ENCODE assay signal across 1 cellular context in genomic region chr13:29508130-29508873, GRCh38.
TF ChIP-seq lines count a peak whose summit lies in the region.

No MANE protein-coding gene starts in this region.

TF ChIP-seq in K562, 482 proteins besides CTCF, POLR2A, EP300 and RAD21 (continued from another document):
- TF ChIP-seq NFATC3 (IDR thresholded peaks at IDR 0.05) = no peak
- TF ChIP-seq ZNF212 (CRISPR knock-in tag; IDR thresholded peaks at IDR 0.05) = no peak
- no peak for TF ChIP-seq ZSCAN29 (IDR thresholded peaks at IDR 0.05)
- TF ChIP-seq TFE3 (CRISPR knock-in tag; IDR thresholded peaks at IDR 0.05) = no peak
- 0 out of 2 replicates have a peak, but pooled peaks have one; percentile 10 for TF ChIP-seq CBFA2T2 (conservative IDR thresholded peaks at IDR 0.05)
- no peak for TF ChIP-seq SP1 (CRISPR knock-in tag; IDR thresholded peaks at IDR 0.05)
- no peak for TF ChIP-seq DMBX1 (CRISPR knock-in tag; IDR thresholded peaks at IDR 0.05; ENCODE audit: borderline replicate concordance)
